ENCODE assay signal across 13 cellular contexts in the genomic region with DNA sequence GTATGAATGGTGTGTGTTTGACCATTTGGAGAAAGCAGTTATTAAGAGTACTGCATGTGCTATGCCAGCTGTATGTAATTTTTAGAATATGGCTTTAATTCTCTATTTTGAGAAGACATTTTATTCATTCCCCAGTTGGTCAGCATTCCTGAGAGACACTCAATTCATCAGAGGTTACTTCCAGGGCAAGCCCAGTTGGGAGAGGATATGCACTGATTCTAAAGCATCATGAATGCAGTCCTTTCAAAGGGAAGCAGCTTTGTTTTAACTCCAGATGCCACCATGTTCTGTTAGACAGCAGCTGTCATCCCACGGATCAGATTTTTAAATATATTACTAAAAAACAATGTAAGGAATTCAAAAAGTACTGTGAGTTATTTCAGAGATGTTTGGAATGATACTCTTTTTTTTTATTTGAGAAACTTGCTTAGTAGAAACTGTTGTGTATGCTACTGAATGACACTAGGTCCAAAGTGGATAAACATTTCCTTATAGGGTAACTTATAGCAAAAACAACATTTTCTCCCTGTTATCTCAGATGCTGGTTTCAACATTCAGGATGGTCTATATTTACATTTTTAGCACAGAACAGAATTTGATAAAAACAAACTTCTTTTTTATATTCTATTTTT.
A peak's percentile ranks its signal among the peaks of the same experiment; 100 is the strongest.
DNase-seq lines count a peak whose midpoint lies in the region; TF ChIP-seq lines count a peak whose summit lies in the region.
"Had no signal": no experiment of that assay in that cellular context is flagged by ENCODE, and none has a peak within 500 bp of the region (broad histone marks: within the 10 kb centered on the region; RNA-seq: fewer than 3 reads in every experiment).

No MANE protein-coding gene starts in this region.

- H3K9me3 ChIP-seq in colonic mucosa, result no peaks in the 10 kb centered on the region

- peaks cover 9% of the 10 kb centered on the region for H3K9me3 Mint-ChIP-seq in glutamatergic neuron (ENCODE audit: unreplicated experiment)

- H3K4me1 Mint-ChIP-seq in glutamatergic neuron (ENCODE audit: low read depth, unreplicated experiment), result peaks cover 6% of the 10 kb centered on the region
- H3K4me1 Mint-ChIP-seq: IgD-negative memory B cell had no signal

- H3K27ac ChIP-seq in colonic mucosa, result no peak overlapping the region
- H3K27ac ChIP-seq: psoas muscle had no signal

- intact Hi-C loops in colonic mucosa (cut with DNase I), result loop anchor here (10.0 kb wide), 1 partner anchor 151 kb away; the partner anchor contains the start of gene B3GALT2

- no peaks in the 10 kb centered on the region for H3K27me3 ChIP-seq in colonic mucosa

- no peaks in the 10 kb centered on the region for H3K4me1 ChIP-seq in colonic mucosa
- H3K4me1 ChIP-seq: psoas muscle had no signal

- peaks cover 27% of the 10 kb centered on the region for H3K36me3 Mint-ChIP-seq in glutamatergic neuron (ENCODE audit: unreplicated experiment)

- no peak overlapping the region for H3K4me3 Mint-ChIP-seq in glutamatergic neuron (ENCODE audit: unreplicated experiment)
- H3K4me3 Mint-ChIP-seq: IgD-negative memory B cell had no signal

- no peak for TF ChIP-seq CTCF in glutamatergic neuron (IDR thresholded peaks at IDR 0.05; ENCODE audit: partially characterized antibody, unreplicated experiment)
- TF ChIP-seq CTCF in colonic mucosa (IDR thresholded peaks at IDR 0.05), result no peak
- no peak for TF ChIP-seq CTCF in GM10266 (IDR thresholded peaks at IDR 0.05; ENCODE audit: control insufficient read depth, insufficient read depth, low read depth, missing control alignments)

- H3K27me3 Mint-ChIP-seq in glutamatergic neuron (ENCODE audit: unreplicated experiment), result no peaks in the 10 kb centered on the region
- H3K27me3 Mint-ChIP-seq: IgD-negative memory B cell had no signal

- H3K27ac Mint-ChIP-seq in glutamatergic neuron (ENCODE audit: unreplicated experiment), result peak overlapping the region; percentile 77
- H3K27ac Mint-ChIP-seq: IgD-negative memory B cell had no signal

- DNase-seq in GM04504 (ENCODE audit: low read depth), result peak; percentile 70
- peak; percentile 59 for DNase-seq in astrocyte of the hippocampus (ENCODE audit: low read depth, low spot score)
- no peak for DNase-seq in glutamatergic neuron
- peak; percentile 15 for DNase-seq in smooth muscle cell of the brain vasculature (ENCODE audit: low read depth, low spot score)
- no peak for DNase-seq in OCI-M1 (lab: John Stamatoyannopoulos, UW)
- DNase-seq in colonic mucosa, result no peak
- no peak for DNase-seq in GM10266 (ENCODE audit: extremely low spot score)
- DNase-seq: activated T-cell treated with anti-CD3 and anti-CD28 coated beads, Interleukin-2, amount 50 U/mL, for 48 hours; GDM1; islet precursor cell; psoas muscle; SIG-M5 had no signal

- H3K4me3 ChIP-seq in colonic mucosa, result no peak overlapping the region
- H3K4me3 ChIP-seq: psoas muscle had no signal

- H3K36me3 ChIP-seq in colonic mucosa, result no peaks in the 10 kb centered on the region

- no peak overlapping the region for H3K9ac ChIP-seq in colonic mucosa (ENCODE audit: low read depth in 2 of 2, low read length in 2 of 2)

Comparison
In these comparisons a context has a peak if more than half of its experiments do, and no peak if none do; other contexts are left out.
1. DNase-seq: peak in GM04504 (single experiment), astrocyte of the hippocampus (single experiment) and smooth muscle cell of the brain vasculature (single experiment); none in glutamatergic neuron (single experiment), OCI-M1 (single experiment), colonic mucosa (single experiment) and GM10266 (single experiment).